In genomic region chr2:71070294-71071025, GRCh38 we compare ENCODE assay signal across 8 cellular contexts. TPM values are rescaled to one million over a fixed set of nuclear protein-coding genes. Genes with fewer than 3 reads are reported as not detected.
DNase-seq lines count a peak whose midpoint lies in the region; ATAC-seq and TF ChIP-seq lines count a peak whose summit lies in the region.

No MANE protein-coding gene starts in this region.

- H3K27ac Mint-ChIP-seq in chondrocyte (ENCODE audit: unreplicated experiment): peak overlapping the region; percentile 37
- H3K27ac Mint-ChIP-seq in natural killer cell treated with Interleukin-12 subunit alpha and Interleukin-12 subunit beta and Interleukin-15 and Interleukin-18, amount 100 ng/mL, for 72 hours: peak overlapping the region; percentile 95

- peak overlapping the region; percentile 94 for H3K4me3 Mint-ChIP-seq in chondrocyte (ENCODE audit: unreplicated experiment)
- H3K4me3 Mint-ChIP-seq in natural killer cell treated with Interleukin-12 subunit alpha and Interleukin-12 subunit beta and Interleukin-15 and Interleukin-18, amount 100 ng/mL, for 72 hours: peak overlapping the region; percentile 91

- H3K27me3 Mint-ChIP-seq in chondrocyte (ENCODE audit: low read depth): no peaks in the 10 kb centered on the region
- H3K27me3 Mint-ChIP-seq in natural killer cell treated with Interleukin-12 subunit alpha and Interleukin-12 subunit beta and Interleukin-15 and Interleukin-18, amount 100 ng/mL, for 72 hours: no peaks in the 10 kb centered on the region

- TF ChIP-seq CTCF in 22Rv1 (IDR thresholded peaks at IDR 0.05): peak; percentile 26
- TF ChIP-seq CTCF in chondrocyte (IDR thresholded peaks at IDR 0.05): peak; percentile 63

- no peaks in the 10 kb centered on the region for H3K9me3 Mint-ChIP-seq in chondrocyte (ENCODE audit: low read depth)
- H3K9me3 Mint-ChIP-seq in natural killer cell treated with Interleukin-12 subunit alpha and Interleukin-12 subunit beta and Interleukin-15 and Interleukin-18, amount 100 ng/mL, for 72 hours: no peaks in the 10 kb centered on the region

- no peak for ATAC-seq in natural killer cell treated with Interleukin-12 subunit alpha and Interleukin-12 subunit beta and Interleukin-15 and Interleukin-18, amount 100 ng/mL, for 72 hours
- ATAC-seq in HG03045 (IDR thresholded peaks at IDR 0.05; ENCODE audit: unreplicated experiment) (no peak), GM18909 (IDR thresholded peaks at IDR 0.05; ENCODE audit: poor library complexity, unreplicated experiment) (no peak)

- DNase-seq in GM03348 (ENCODE audit: low spot score): peak; percentile 69
- peak; percentile 67 for DNase-seq in NCI-H82 (lab: John Stamatoyannopoulos, UW)
- no peak for DNase-seq in chondrocyte (ENCODE audit: low spot score)
- DNase-seq in natural killer cell treated with Interleukin-12 subunit alpha and Interleukin-12 subunit beta and Interleukin-15 and Interleukin-18, amount 100 ng/mL, for 72 hours (ENCODE audit: low spot score): no peak
- DNase-seq in stimulated activated CD4-positive, alpha-beta T cell treated with anti-CD3 and anti-CD28 coated beads, Interleukin-4, amount 100 ng/mL, for 4 hours: no peak

- no peak overlapping the region for H3K27ac ChIP-seq in 22Rv1

- peaks cover 35% of the 10 kb centered on the region for H3K4me1 Mint-ChIP-seq in chondrocyte (ENCODE audit: low read depth)
- peaks cover 62 to 65% of the 10 kb centered on the region in 2 donors for H3K4me1 Mint-ChIP-seq in natural killer cell treated with Interleukin-12 subunit alpha and Interleukin-12 subunit beta and Interleukin-15 and Interleukin-18, amount 100 ng/mL, for 72 hours (ENCODE audit: low read depth in 2 of 2)

- peaks cover 21% of the 10 kb centered on the region for H3K36me3 Mint-ChIP-seq in chondrocyte (ENCODE audit: low read depth)
- peaks cover 16% of the 10 kb centered on the region for H3K36me3 Mint-ChIP-seq in natural killer cell treated with Interleukin-12 subunit alpha and Interleukin-12 subunit beta and Interleukin-15 and Interleukin-18, amount 100 ng/mL, for 72 hours

RNA-seq across cellular contexts. Expression of gene NAGK, which starts 2.0 kb away (rescaled TPM):
- total RNA-seq in chondrocyte: 166 to 185 TPM (median 177 TPM) in 3 replicates
- total RNA-seq in natural killer cell treated with Interleukin-12 subunit alpha and Interleukin-12 subunit beta and Interleukin-15 and Interleukin-18, amount 100 ng/mL, for 72 hours: 100 to 1,000 TPM in 1 of 2 donors, 10 to 100 TPM in 1; 92.9 to 104 TPM

RNA-seq across cellular contexts. Expression of gene MCEE, which starts 59.6 kb away (rescaled TPM):
- total RNA-seq in chondrocyte: 21.1 to 26.5 TPM (median 22.6 TPM) in 3 replicates
- total RNA-seq in natural killer cell treated with Interleukin-12 subunit alpha and Interleukin-12 subunit beta and Interleukin-15 and Interleukin-18, amount 100 ng/mL, for 72 hours: 10 to 100 TPM; 12.4 to 14.2 TPM

RNA-seq across cellular contexts. Expression of gene MPHOSPH10, which starts 60.0 kb away (rescaled TPM):
- 28.6 to 45.5 TPM (median 36.2 TPM) in 3 replicates for total RNA-seq in chondrocyte
- total RNA-seq in natural killer cell treated with Interleukin-12 subunit alpha and Interleukin-12 subunit beta and Interleukin-15 and Interleukin-18, amount 100 ng/mL, for 72 hours: 10 to 100 TPM; 40.1 to 58.4 TPM

Comparison
In these comparisons a context has a peak if more than half of its experiments do, and no peak if none do; other contexts are left out.
1. DNase-seq: peak in GM03348 (single experiment) and NCI-H82 (single experiment); none in chondrocyte (single experiment), natural killer cell treated with Interleukin-12 subunit alpha and Interleukin-12 subunit beta and Interleukin-15 and Interleukin-18, amount 100 ng/mL, for 72 hours (single experiment) and stimulated activated CD4-positive, alpha-beta T cell treated with anti-CD3 and anti-CD28 coated beads, Interleukin-4, amount 100 ng/mL, for 4 hours (0 of 2).